17 cellular contexts compared by ENCODE assay signal in genomic region chr11:129333873-129334272, GRCh38. TPM values are rescaled to one million over a fixed set of nuclear protein-coding genes. Genes with fewer than 3 reads are reported as not detected.
DNase-seq lines count a peak whose midpoint lies in the region; TF ChIP-seq lines count a peak whose summit lies in the region.
"Had no signal": no experiment of that assay in that cellular context is flagged by ENCODE, and none has a peak within 500 bp of the region (broad histone marks: within the 10 kb centered on the region; RNA-seq: fewer than 3 reads in every experiment).

No MANE protein-coding gene starts in this region.

- H3K4me3 ChIP-seq in astrocyte of the spinal cord (ENCODE audit: low read depth, low read length) (no peak overlapping the region), esophagus muscularis mucosa (no peak overlapping the region)
- H3K4me3 ChIP-seq: dorsolateral prefrontal cortex, gastrocnemius medialis, prostate gland, upper lobe of right lung had no signal

- peaks cover 0 to 7% (median 0%) of the 10 kb centered on the region in 4 donors for H3K4me1 ChIP-seq in esophagus muscularis mucosa
- H3K4me1 ChIP-seq: gastrocnemius medialis, prostate gland, upper lobe of right lung had no signal

- TF ChIP-seq POLR2A in esophagus muscularis mucosa (IDR thresholded peaks at IDR 0.05; ENCODE audit: low read depth): no peak

- no peaks in the 10 kb centered on the region for H3K27me3 ChIP-seq in esophagus muscularis mucosa
- H3K27me3 ChIP-seq: dorsolateral prefrontal cortex, gastrocnemius medialis, upper lobe of right lung had no signal

- H3K9me3 ChIP-seq in esophagus muscularis mucosa: no peaks in the 10 kb centered on the region
- H3K9me3 ChIP-seq: gastrocnemius medialis, prostate gland, upper lobe of right lung had no signal

- no peaks in the 10 kb centered on the region for H3K36me3 Mint-ChIP-seq in activated CD4-positive, alpha-beta T cell treated with anti-CD3 and anti-CD28 coated beads, Interleukin-2, amount 10 ng/mL, durations not matched to agents 7 days and 5 days (ENCODE audit: low read depth)
- no peaks in the 10 kb centered on the region for H3K36me3 Mint-ChIP-seq in neural crest cell (ENCODE audit: low read depth)

- POLR2A ChIA-PET in activated CD4-positive, alpha-beta T cell treated with anti-CD3 and anti-CD28 coated beads, Interleukin-2, amount 10 ng/mL, durations not matched to agents 7 days and 5 days (lab: Charles Lee): no interaction called here

- H3K27ac ChIP-seq in esophagus muscularis mucosa (replicated peaks in 1 of 4): no peak overlapping the region
- H3K27ac ChIP-seq: dorsolateral prefrontal cortex, gastrocnemius medialis, KMS-11, prostate gland, upper lobe of right lung had no signal

- CTCF ChIA-PET in activated CD4-positive, alpha-beta T cell treated with anti-CD3 and anti-CD28 coated beads, Interleukin-2, amount 10 ng/mL, durations not matched to agents 7 days and 5 days (lab: Charles Lee): interaction anchor here (0.5 kb wide), 1 partner anchor 260 kb away, joined by 4 read pairs; no protein-coding TSS in a partner anchor

- no peak for TF ChIP-seq EP300 in esophagus muscularis mucosa (IDR thresholded peaks at IDR 0.05)

- in situ Hi-C loops in astrocyte of the spinal cord (cut with HindIII; ENCODE audit: low sequenced_read_pairs): no loop called here

- peaks cover 4% of the 10 kb centered on the region for H3K4me1 Mint-ChIP-seq in activated CD4-positive, alpha-beta T cell treated with anti-CD3 and anti-CD28 coated beads, Interleukin-2, amount 10 ng/mL, durations not matched to agents 7 days and 5 days
- peaks cover 10% of the 10 kb centered on the region for H3K4me1 Mint-ChIP-seq in neural crest cell

- no peaks in the 10 kb centered on the region for H3K27me3 Mint-ChIP-seq in activated CD4-positive, alpha-beta T cell treated with anti-CD3 and anti-CD28 coated beads, Interleukin-2, amount 10 ng/mL, durations not matched to agents 7 days and 5 days
- no peaks in the 10 kb centered on the region for H3K27me3 Mint-ChIP-seq in neural crest cell (ENCODE audit: low read depth)

- no peak overlapping the region for H3K27ac Mint-ChIP-seq in activated CD4-positive, alpha-beta T cell treated with anti-CD3 and anti-CD28 coated beads, Interleukin-2, amount 10 ng/mL, durations not matched to agents 7 days and 5 days
- H3K27ac Mint-ChIP-seq in neural crest cell (ENCODE audit: unreplicated experiment): no peak overlapping the region

- intact Hi-C loops in esophagus muscularis mucosa (cut with DNase I): loop anchor here (5.0 to 10.0 kb wide), 2 partner anchors 102 to 449 kb away; no protein-coding TSS in a partner anchor

- H3K36me3 ChIP-seq in esophagus muscularis mucosa: no peaks in the 10 kb centered on the region
- H3K36me3 ChIP-seq: gastrocnemius medialis, prostate gland, upper lobe of right lung had no signal

- TF ChIP-seq CTCF in astrocyte of the spinal cord (IDR thresholded peaks at IDR 0.05; ENCODE audit: low read depth, low read length) (peak; percentile 20), neural crest cell (conservative IDR thresholded peaks at IDR 0.05) (peak; percentile 55), esophagus muscularis mucosa (IDR thresholded peaks at IDR 0.05) (no peak)

- H3K4me3 Mint-ChIP-seq in activated CD4-positive, alpha-beta T cell treated with anti-CD3 and anti-CD28 coated beads, Interleukin-2, amount 10 ng/mL, durations not matched to agents 7 days and 5 days: no peak overlapping the region
- no peak overlapping the region for H3K4me3 Mint-ChIP-seq in neural crest cell

- peak; percentile 17 for DNase-seq in activated CD4-positive, alpha-beta T cell treated with anti-CD3 and anti-CD28 coated beads for 48 hours
- no peak for DNase-seq in activated CD4-positive, alpha-beta T cell treated with anti-CD3 and anti-CD28 coated beads, Interleukin-2, amount 10 ng/mL, durations not matched to agents 7 days and 5 days
- DNase-seq in Kasumi-1 (lab: John Stamatoyannopoulos, UW) (peak; percentile 5 to 20), astrocyte of the spinal cord (ENCODE audit: low read depth, low spot score) (no peak), neural crest cell (ENCODE audit: low read depth, low spot score) (no peak), cortex of kidney (lab: John Stamatoyannopoulos, UW) (no peak), NCI-H1048 (lab: John Stamatoyannopoulos, UW) (no peak), esophagus muscularis mucosa (ENCODE audit: extremely low spot score) (no peak)
- DNase-seq: activated CD4-positive, CD25-positive, alpha-beta regulatory T cell; amygdala; DMS153; dorsolateral prefrontal cortex; gastrocnemius medialis; SW 1271; upper lobe of right lung had no signal

- H3K9me3 Mint-ChIP-seq in activated CD4-positive, alpha-beta T cell treated with anti-CD3 and anti-CD28 coated beads, Interleukin-2, amount 10 ng/mL, durations not matched to agents 7 days and 5 days: no peaks in the 10 kb centered on the region
- H3K9me3 Mint-ChIP-seq in neural crest cell: no peaks in the 10 kb centered on the region

RNA-seq across cellular contexts. Expression of gene BARX2, which starts 41.8 kb away (rescaled TPM):
- total RNA-seq in activated CD4-positive, alpha-beta T cell treated with anti-CD3 and anti-CD28 coated beads, Interleukin-2, amount 10 ng/mL, durations not matched to agents 7 days and 5 days: not detected
- total RNA-seq in neural crest cell (not detected in 2 replicates), esophagus muscularis mucosa (not detected)
- total RNA-seq: upper lobe of right lung had no signal

Comparison
In these comparisons a context has a peak if more than half of its experiments do, and no peak if none do; other contexts are left out.
1. DNase-seq: peak in activated CD4-positive, alpha-beta T cell treated with anti-CD3 and anti-CD28 coated beads for 48 hours (single experiment) and Kasumi-1 (2 of 2); none in activated CD4-positive, alpha-beta T cell treated with anti-CD3 and anti-CD28 coated beads, Interleukin-2, amount 10 ng/mL, durations not matched to agents 7 days and 5 days (single experiment), astrocyte of the spinal cord (single experiment), neural crest cell (single experiment), cortex of kidney (single experiment), NCI-H1048 (single experiment) and esophagus muscularis mucosa (single experiment).
2. CTCF ChIP-seq: peak in astrocyte of the spinal cord (single experiment) and neural crest cell (single experiment); none in esophagus muscularis mucosa (0 of 3).